1 cellular context compared by ENCODE assay signal in the genomic region with DNA sequence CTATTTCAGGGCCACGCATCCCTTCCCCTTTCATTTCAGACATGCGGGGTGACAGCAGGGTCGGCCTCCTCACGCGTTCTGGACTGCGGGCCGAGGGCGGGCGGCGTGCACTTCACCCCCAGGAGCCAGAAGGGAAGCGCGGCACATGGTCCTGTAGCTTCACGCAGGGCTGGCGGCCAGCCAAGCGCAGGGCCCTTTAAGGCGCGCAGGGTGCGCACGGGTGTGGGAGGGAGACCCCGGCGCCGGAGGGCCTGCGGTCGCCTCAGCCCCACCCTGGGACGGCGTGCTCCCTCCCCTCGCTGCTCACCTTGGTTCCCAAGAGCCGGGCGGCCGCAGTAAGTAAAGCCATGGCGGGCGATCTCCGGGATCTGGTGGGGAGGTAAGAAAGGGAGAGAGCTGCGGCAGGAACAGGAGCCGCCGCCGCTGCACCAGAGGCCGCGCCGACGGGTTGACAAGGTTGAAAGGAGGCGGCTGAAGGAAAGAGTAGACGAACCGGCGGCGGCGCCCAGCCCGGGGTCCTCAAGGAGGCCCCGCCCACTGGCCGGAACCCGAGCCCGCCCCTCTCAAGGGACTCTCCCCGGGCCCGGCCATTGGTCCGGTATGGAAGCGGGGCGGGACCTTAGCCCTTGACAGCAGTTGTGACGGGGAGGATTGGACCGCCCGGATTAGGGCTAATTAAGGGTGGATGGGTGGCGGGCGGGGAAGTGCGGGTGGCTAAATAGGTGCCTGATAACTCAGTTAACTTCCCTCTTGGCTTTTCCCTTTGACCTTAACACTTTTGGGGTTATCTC.
TF ChIP-seq lines count a peak whose summit lies in the region.

A gene (minus strand): TSS at position 478 of the 791 bp plus-strand sequence. CDS start 129 bp downstream, at position 349.

TF ChIP-seq in HEK293, 187 proteins besides CTCF, POLR2A, EP300 and RAD21 (continued from another document):
- peak; percentile 21; the same call in 1 of the 2 replicates for TF ChIP-seq KLF16 (tag by site-specific recombination; IDR thresholded peaks at IDR 0.05)
- TF ChIP-seq ZNF776 (tag by site-specific recombination; IDR thresholded peaks at IDR 0.05; ENCODE audit: borderline replicate concordance), result no peak
- peak; percentile 68 for TF ChIP-seq KLF1 (tag by site-specific recombination; IDR thresholded peaks at IDR 0.05)
- TF ChIP-seq, protein P1, sequence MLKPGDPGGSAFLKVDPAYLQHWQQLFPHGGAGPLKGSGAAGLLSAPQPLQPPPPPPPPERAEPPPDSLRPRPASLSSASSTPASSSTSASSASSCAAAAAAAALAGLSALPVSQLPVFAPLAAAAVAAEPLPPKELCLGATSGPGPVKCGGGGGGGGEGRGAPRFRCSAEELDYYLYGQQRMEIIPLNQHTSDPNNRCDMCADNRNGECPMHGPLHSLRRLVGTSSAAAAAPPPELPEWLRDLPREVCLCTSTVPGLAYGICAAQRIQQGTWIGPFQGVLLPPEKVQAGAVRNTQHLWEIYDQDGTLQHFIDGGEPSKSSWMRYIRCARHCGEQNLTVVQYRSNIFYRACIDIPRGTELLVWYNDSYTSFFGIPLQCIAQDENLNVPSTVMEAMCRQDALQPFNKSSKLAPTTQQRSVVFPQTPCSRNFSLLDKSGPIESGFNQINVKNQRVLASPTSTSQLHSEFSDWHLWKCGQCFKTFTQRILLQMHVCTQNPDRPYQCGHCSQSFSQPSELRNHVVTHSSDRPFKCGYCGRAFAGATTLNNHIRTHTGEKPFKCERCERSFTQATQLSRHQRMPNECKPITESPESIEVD (tag by site-specific recombination; IDR thresholded peaks at IDR 0.05), result no peak
- no peak for TF ChIP-seq ZNF658 (tag by site-specific recombination; IDR thresholded peaks at IDR 0.05)
- no peak for TF ChIP-seq HOXA7 (CRISPR knock-in tag; IDR thresholded peaks at IDR 0.05; ENCODE audit: borderline replicate concordance)
- no peak for TF ChIP-seq ZNF670 (tag by site-specific recombination; IDR thresholded peaks at IDR 0.05; ENCODE audit: low read depth)
- TF ChIP-seq, protein P2, sequence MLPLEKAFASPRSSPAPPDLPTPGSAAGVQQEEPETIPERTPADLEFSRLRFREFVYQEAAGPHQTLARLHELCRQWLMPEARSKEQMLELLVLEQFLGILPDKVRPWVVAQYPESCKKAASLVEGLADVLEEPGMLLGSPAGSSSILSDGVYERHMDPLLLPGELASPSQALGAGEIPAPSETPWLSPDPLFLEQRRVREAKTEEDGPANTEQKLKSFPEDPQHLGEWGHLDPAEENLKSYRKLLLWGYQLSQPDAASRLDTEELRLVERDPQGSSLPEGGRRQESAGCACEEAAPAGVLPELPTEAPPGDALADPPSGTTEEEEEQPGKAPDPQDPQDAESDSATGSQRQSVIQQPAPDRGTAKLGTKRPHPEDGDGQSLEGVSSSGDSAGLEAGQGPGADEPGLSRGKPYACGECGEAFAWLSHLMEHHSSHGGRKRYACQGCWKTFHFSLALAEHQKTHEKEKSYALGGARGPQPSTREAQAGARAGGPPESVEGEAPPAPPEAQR (tag by site-specific recombination; IDR thresholded peaks at IDR 0.05), result no peak
- TF ChIP-seq ZFHX2 (tag by site-specific recombination; conservative IDR thresholded peaks at IDR 0.05), result peak; percentile 84
- TF ChIP-seq ZNF548 (tag by site-specific recombination; IDR thresholded peaks at IDR 0.05), result no peak
- TF ChIP-seq ZNF792 (tag by site-specific recombination; IDR thresholded peaks at IDR 0.05), result no peak
- TF ChIP-seq ZNF302 (tag by site-specific recombination; IDR thresholded peaks at IDR 0.05; ENCODE audit: low read depth), result no peak
- TF ChIP-seq, protein P3, sequence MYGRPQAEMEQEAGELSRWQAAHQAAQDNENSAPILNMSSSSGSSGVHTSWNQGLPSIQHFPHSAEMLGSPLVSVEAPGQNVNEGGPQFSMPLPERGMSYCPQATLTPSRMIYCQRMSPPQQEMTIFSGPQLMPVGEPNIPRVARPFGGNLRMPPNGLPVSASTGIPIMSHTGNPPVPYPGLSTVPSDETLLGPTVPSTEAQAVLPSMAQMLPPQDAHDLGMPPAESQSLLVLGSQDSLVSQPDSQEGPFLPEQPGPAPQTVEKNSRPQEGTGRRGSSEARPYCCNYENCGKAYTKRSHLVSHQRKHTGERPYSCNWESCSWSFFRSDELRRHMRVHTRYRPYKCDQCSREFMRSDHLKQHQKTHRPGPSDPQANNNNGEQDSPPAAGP (tag by site-specific recombination; IDR thresholded peaks at IDR 0.05), result no peak
- no peak for TF ChIP-seq GLI2 (tag by site-specific recombination; IDR thresholded peaks at IDR 0.05; ENCODE audit: borderline replicate concordance, low read depth)
- peak; percentile 81 for TF ChIP-seq GLIS1 (tag by site-specific recombination; IDR thresholded peaks at IDR 0.05)
